ENCODE assay signal across 8 cellular contexts in the genomic region with DNA sequence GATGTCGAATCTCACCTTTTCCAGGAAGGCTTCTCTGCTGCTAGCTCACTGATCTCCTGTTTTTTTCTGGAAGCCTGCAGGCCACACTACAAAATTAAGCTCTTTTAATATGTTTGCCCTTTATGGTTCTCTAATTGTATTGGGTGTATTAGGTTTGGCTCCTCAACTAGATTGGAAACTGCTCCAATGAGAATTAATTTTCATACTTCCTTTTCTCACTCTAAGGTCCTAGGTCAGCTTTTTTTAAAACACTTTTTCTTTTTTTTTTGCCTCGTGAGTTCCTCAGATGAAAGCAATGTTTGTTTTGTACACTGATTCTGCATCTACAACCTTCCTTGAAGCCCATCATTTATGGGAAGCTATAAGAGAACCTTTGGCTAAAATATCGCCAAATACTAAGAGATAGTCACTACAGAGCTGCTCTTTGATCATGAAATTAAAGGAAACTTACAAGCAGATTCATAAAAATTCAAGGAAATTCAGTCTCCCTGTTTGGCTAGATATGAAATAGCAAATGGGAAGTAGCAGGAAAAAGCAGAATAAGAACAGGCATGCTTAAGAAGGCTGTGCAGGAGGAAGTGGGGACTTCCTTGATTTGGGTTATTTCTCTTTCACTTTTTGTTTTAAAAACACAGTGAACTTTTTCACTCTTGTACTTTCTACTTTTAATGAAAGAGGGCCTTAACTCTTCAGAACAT. TPM values are rescaled to one million over a fixed set of nuclear protein-coding genes. Genes with fewer than 3 reads are reported as not detected.
DNase-seq lines count a peak whose midpoint lies in the region; ATAC-seq and TF ChIP-seq lines count a peak whose summit lies in the region.

No MANE protein-coding gene starts in this region.

- peak overlapping the region; percentile 82 for H3K4me3 Mint-ChIP-seq in activated T-helper 1 cell treated with anti-CD3 and anti-CD28 coated beads, Interleukin-12 subunit alpha, Interleukin-12 subunit beta, Interleukin-2, Interleukin-4 antibody, amounts not matched to agents 30 ng/mL and 10 ng/mL and 1 ng/mL, durations not matched to agents 14 hours and 24 hours and 36 hours

- no peaks in the 10 kb centered on the region for H3K27me3 ChIP-seq in BLaER1 treated with 17β-estradiol and CSF1 and Interleukin-3, amounts not matched to agents 10 nM and 100 nM
- no peaks in the 10 kb centered on the region for H3K27me3 ChIP-seq in neutrophil

- H3K9me3 Mint-ChIP-seq in activated T-helper 1 cell treated with anti-CD3 and anti-CD28 coated beads, Interleukin-12 subunit alpha, Interleukin-12 subunit beta, Interleukin-2, Interleukin-4 antibody, amounts not matched to agents 30 ng/mL and 10 ng/mL and 1 ng/mL, durations not matched to agents 14 hours and 24 hours and 36 hours = peaks cover 15% of the 10 kb centered on the region

- no peaks in the 10 kb centered on the region for H4K20me1 ChIP-seq in BLaER1 treated with 17β-estradiol and CSF1 and Interleukin-3, amounts not matched to agents 10 nM and 100 nM

- H3K9me3 ChIP-seq in BLaER1 treated with 17β-estradiol and CSF1 and Interleukin-3, amounts not matched to agents 10 nM and 100 nM (replicated peaks in 1 of 11) = peaks cover 0 to 10% (median 0%) of the 10 kb centered on the region in 11 experiments; a peak in 5 of 22 replicates
- H3K9me3 ChIP-seq in neutrophil = no peaks in the 10 kb centered on the region

- peak overlapping the region; percentile 95 for H3K27ac Mint-ChIP-seq in activated T-helper 1 cell treated with anti-CD3 and anti-CD28 coated beads, Interleukin-12 subunit alpha, Interleukin-12 subunit beta, Interleukin-2, Interleukin-4 antibody, amounts not matched to agents 30 ng/mL and 10 ng/mL and 1 ng/mL, durations not matched to agents 14 hours and 24 hours and 36 hours

- no peak for DNase-seq in activated T-helper 1 cell treated with anti-CD3 and anti-CD28 coated beads, Interleukin-12 subunit alpha, Interleukin-12 subunit beta, Interleukin-2, Interleukin-4 antibody, amounts not matched to agents 30 ng/mL and 10 ng/mL and 1 ng/mL, durations not matched to agents 14 hours and 24 hours and 36 hours (ENCODE audit: low spot score)
- DNase-seq in activated effector memory CD4-positive, alpha-beta T cell treated with anti-CD3 and anti-CD28 coated beads, Interleukin-2, amount 50 U/mL, for 16 hours = no peak
- DNase-seq in NCI-H1436 treated with DMSO at 0.1 percent for 48 hours (lab: John Stamatoyannopoulos, UW) = no peak
- no peak for DNase-seq in cortex of kidney (lab: John Stamatoyannopoulos, UW)

- no peaks in the 10 kb centered on the region for H3K36me3 ChIP-seq in BLaER1 treated with 17β-estradiol and CSF1 and Interleukin-3, amounts not matched to agents 10 nM and 100 nM
- no peaks in the 10 kb centered on the region for H3K36me3 ChIP-seq in neutrophil

- ATAC-seq in GM19351 (IDR thresholded peaks at IDR 0.05; ENCODE audit: unreplicated experiment) (peak; percentile 74), HG03378 (IDR thresholded peaks at IDR 0.05; ENCODE audit: unreplicated experiment) (peak; percentile 90)

- peak overlapping the region; percentile 63 to 85 (median 77) for H3K27ac ChIP-seq in BLaER1 treated with 17β-estradiol and CSF1 and Interleukin-3, amounts not matched to agents 10 nM and 100 nM
- H3K27ac ChIP-seq in neutrophil = peak overlapping the region; percentile 95

- H3K4me3 ChIP-seq in BLaER1 treated with 17β-estradiol and CSF1 and Interleukin-3, amounts not matched to agents 10 nM and 100 nM = peak overlapping the region in 9 of 10 experiments; percentile 14 to 46 (median 28); a peak in 11 of 20 replicates
- peak overlapping the region; percentile 47 to 59 for H3K4me3 ChIP-seq in neutrophil (ENCODE audit: low read depth in 1 of 2, low read length in 1 of 2)

- peaks cover 7 to 55% (median 23%) of the 10 kb centered on the region in 10 experiments; a peak in 19 of 20 replicates for H3K4me1 ChIP-seq in BLaER1 treated with 17β-estradiol and CSF1 and Interleukin-3, amounts not matched to agents 10 nM and 100 nM
- peaks cover 58 to 62% of the 10 kb centered on the region in 2 experiments for H3K4me1 ChIP-seq in neutrophil (ENCODE audit: control insufficient read depth in 1 of 2, insufficient read depth in 1 of 2, low read depth in 1 of 2, low read length in 1 of 2)

- H3K4me1 Mint-ChIP-seq in activated T-helper 1 cell treated with anti-CD3 and anti-CD28 coated beads, Interleukin-12 subunit alpha, Interleukin-12 subunit beta, Interleukin-2, Interleukin-4 antibody, amounts not matched to agents 30 ng/mL and 10 ng/mL and 1 ng/mL, durations not matched to agents 14 hours and 24 hours and 36 hours (ENCODE audit: low read depth) = peaks cover 41% of the 10 kb centered on the region

- intact Hi-C loops in activated T-helper 1 cell treated with anti-CD3 and anti-CD28 coated beads, Interleukin-12 subunit alpha, Interleukin-12 subunit beta, Interleukin-2, Interleukin-4 antibody, amounts not matched to agents 30 ng/mL and 10 ng/mL and 1 ng/mL, durations not matched to agents 14 hours and 24 hours and 36 hours (cut with micrococcal nuclease) = loop anchor here (1.0 to 2.0 kb wide), 3 partner anchors 8 to 58 kb away; no protein-coding TSS in a partner anchor

- peaks cover 8% of the 10 kb centered on the region for H3K36me3 Mint-ChIP-seq in activated T-helper 1 cell treated with anti-CD3 and anti-CD28 coated beads, Interleukin-12 subunit alpha, Interleukin-12 subunit beta, Interleukin-2, Interleukin-4 antibody, amounts not matched to agents 30 ng/mL and 10 ng/mL and 1 ng/mL, durations not matched to agents 14 hours and 24 hours and 36 hours (ENCODE audit: low read depth)

- H3K9ac ChIP-seq in BLaER1 treated with 17β-estradiol and CSF1 and Interleukin-3, amounts not matched to agents 10 nM and 100 nM = peak overlapping the region in 10 of 11 experiments; percentile 20 to 69 (median 60); a peak in 17 of 22 replicates

- peak; percentile 22 for TF ChIP-seq CTCF in neutrophil (IDR thresholded peaks at IDR 0.05)

- peak overlapping the region; percentile 45 to 94 (median 59) for H3K4me2 ChIP-seq in BLaER1 treated with 17β-estradiol and CSF1 and Interleukin-3, amounts not matched to agents 10 nM and 100 nM

- H3K27me3 Mint-ChIP-seq in activated T-helper 1 cell treated with anti-CD3 and anti-CD28 coated beads, Interleukin-12 subunit alpha, Interleukin-12 subunit beta, Interleukin-2, Interleukin-4 antibody, amounts not matched to agents 30 ng/mL and 10 ng/mL and 1 ng/mL, durations not matched to agents 14 hours and 24 hours and 36 hours (ENCODE audit: insufficient read depth) = no peaks in the 10 kb centered on the region

RNA-seq across cellular contexts. Expression of gene FYB1, which starts 55.2 kb away (rescaled TPM):
- 100 and 107 TPM in 2 replicates for total RNA-seq in activated T-helper 1 cell treated with anti-CD3 and anti-CD28 coated beads, Interleukin-12 subunit alpha, Interleukin-12 subunit beta, Interleukin-2, Interleukin-4 antibody, amounts not matched to agents 30 ng/mL and 10 ng/mL and 1 ng/mL, durations not matched to agents 14 hours and 24 hours and 36 hours
